ENCODE assay signal across 9 cellular contexts in the genomic region with DNA sequence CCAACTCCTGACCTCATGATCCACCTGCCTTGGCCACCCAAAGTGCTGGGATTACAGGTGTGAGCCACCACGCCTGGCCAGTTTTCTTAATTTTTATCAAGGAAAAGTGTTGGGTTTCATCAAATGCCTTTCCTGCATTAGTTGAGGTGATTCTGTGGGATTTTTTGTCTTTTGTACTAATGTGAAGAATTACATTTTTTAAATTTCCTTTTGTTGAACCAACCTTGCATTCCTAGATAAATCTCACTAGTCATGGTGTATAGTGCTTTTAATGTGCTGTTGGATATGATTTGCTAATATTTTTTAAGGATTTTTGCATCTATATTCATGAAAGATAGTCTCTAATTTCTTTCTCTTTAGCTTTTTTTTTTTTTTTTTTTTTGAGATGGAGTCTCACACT. TPM values are rescaled to one million over a fixed set of nuclear protein-coding genes. Genes with fewer than 3 reads are reported as not detected.
"Had no signal": no experiment of that assay in that cellular context is flagged by ENCODE, and none has a peak within 500 bp of the region (broad histone marks: within the 10 kb centered on the region; RNA-seq: fewer than 3 reads in every experiment).

No MANE protein-coding gene starts in this region.

- H3K4me3 ChIP-seq: GM12878 had no signal

- DNase-seq: GDM1, GF-D8 had no signal

- FAIRE-seq: G401.6, GM12878, GM12891, GM12892, GM18507, GM19239 had no signal

- ATAC-seq: GM12878 had no signal

RNA-seq across cellular contexts. Expression of a gene that starts 2.4 kb away (rescaled TPM):
- total RNA-seq: G401 had no signal
